Comparison of ENCODE assay signal across 15 cellular contexts in the genomic region with DNA sequence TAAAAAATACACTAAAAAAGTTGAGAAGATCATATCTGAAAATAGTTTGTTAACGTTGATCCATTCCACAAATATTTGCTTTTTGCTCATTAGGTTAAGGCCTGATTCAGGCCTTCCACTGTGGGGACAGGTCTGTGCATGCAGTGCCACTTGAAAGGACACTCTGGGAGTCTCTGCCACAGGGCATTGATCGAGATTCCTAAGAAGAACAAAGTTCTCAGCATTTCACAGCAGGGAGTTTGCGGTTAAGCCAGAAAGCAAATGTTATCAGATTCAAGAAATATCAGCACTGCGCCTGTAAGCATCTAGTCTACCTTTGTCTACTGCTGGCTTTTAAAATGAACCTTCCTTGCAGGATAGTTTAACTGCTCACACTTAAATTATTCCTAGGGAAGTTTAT.
DNase-seq lines count a peak whose midpoint lies in the region; ATAC-seq and TF ChIP-seq lines count a peak whose summit lies in the region.
"Had no signal": no experiment of that assay in that cellular context is flagged by ENCODE, and none has a peak within 500 bp of the region (broad histone marks: within the 10 kb centered on the region; RNA-seq: fewer than 3 reads in every experiment).

No MANE protein-coding gene starts in this region.

- ATAC-seq in CD8-positive, alpha-beta T cell = no peak
- no peak for ATAC-seq in GM18505 (IDR thresholded peaks at IDR 0.05; ENCODE audit: unreplicated experiment)
- ATAC-seq in GM19455 (IDR thresholded peaks at IDR 0.05; ENCODE audit: unreplicated experiment) = no peak
- ATAC-seq in stimulated activated naive B cell treated with anti-CD40 and anti-IgM and Interleukin-4, amounts not matched to agents 10 μg/mL and 1 μg/mL and 100 μg/mL, for 72 hours (replicated peaks) = no peak

- intact Hi-C loops in A673 (cut with micrococcal nuclease; ENCODE audit: unreplicated experiment) = no loop called here
- intact Hi-C loops in CD8-positive, alpha-beta T cell (cut with DNase I, micrococcal nuclease) = loop anchor here in 1 of 2 experiments (5.0 kb wide), 1 partner anchor 34 kb away; no protein-coding TSS in a partner anchor

- no peaks in the 10 kb centered on the region for H3K27me3 Mint-ChIP-seq in CD8-positive, alpha-beta T cell (ENCODE audit: low read depth)
- H3K27me3 Mint-ChIP-seq in activated CD4-positive, alpha-beta memory T cell treated with anti-CD3 and anti-CD28 coated beads, Interleukin-2, amount 10 ng/mL, durations not matched to agents 7 days and 5 days = no peaks in the 10 kb centered on the region
- peaks cover 0 to 6% of the 10 kb centered on the region in 2 donors for H3K27me3 Mint-ChIP-seq in stimulated activated naive B cell treated with anti-CD40 and anti-IgM and Interleukin-4, amounts not matched to agents 10 μg/mL and 1 μg/mL and 100 μg/mL, for 72 hours
- H3K27me3 Mint-ChIP-seq: activated B cell treated with CpG ODN at 0.5 μM for 24 hours had no signal

- no peaks in the 10 kb centered on the region for H3K36me3 Mint-ChIP-seq in CD8-positive, alpha-beta T cell
- peaks cover 2% of the 10 kb centered on the region for H3K36me3 Mint-ChIP-seq in activated CD4-positive, alpha-beta memory T cell treated with anti-CD3 and anti-CD28 coated beads, Interleukin-2, amount 10 ng/mL, durations not matched to agents 7 days and 5 days (ENCODE audit: low read depth)
- no peaks in the 10 kb centered on the region for H3K36me3 Mint-ChIP-seq in stimulated activated naive B cell treated with anti-CD40 and anti-IgM and Interleukin-4, amounts not matched to agents 10 μg/mL and 1 μg/mL and 100 μg/mL, for 72 hours

- DNase-seq in A673 (ENCODE audit: low spot score) (peak; percentile 14), epithelial cell of esophagus (ENCODE audit: low read depth) (peak; percentile 54), NCI-H2081 (lab: John Stamatoyannopoulos, UW) (no peak)
- DNase-seq in CD8-positive, alpha-beta T cell = no peak
- no peak for DNase-seq in activated CD4-positive, alpha-beta memory T cell treated with anti-CD3 and anti-CD28 coated beads, Interleukin-2, amount 10 ng/mL, durations not matched to agents 7 days and 5 days
- DNase-seq in stimulated activated naive B cell treated with anti-CD40 and anti-IgM and Interleukin-4, amounts not matched to agents 10 μg/mL and 1 μg/mL and 100 μg/mL, for 72 hours = no peak
- DNase-seq: activated B cell treated with CpG ODN at 0.5 μM for 24 hours, AML-193, anterior cingulate cortex, NCI-H1048, NCI-H774 had no signal

- H3K27ac Mint-ChIP-seq in CD8-positive, alpha-beta T cell = peak overlapping the region; percentile 32
- H3K27ac Mint-ChIP-seq in activated CD4-positive, alpha-beta memory T cell treated with anti-CD3 and anti-CD28 coated beads, Interleukin-2, amount 10 ng/mL, durations not matched to agents 7 days and 5 days = peak overlapping the region; percentile 67
- no peak overlapping the region for H3K27ac Mint-ChIP-seq in stimulated activated naive B cell treated with anti-CD40 and anti-IgM and Interleukin-4, amounts not matched to agents 10 μg/mL and 1 μg/mL and 100 μg/mL, for 72 hours
- H3K27ac Mint-ChIP-seq: activated B cell treated with CpG ODN at 0.5 μM for 24 hours had no signal

- H3K27me3 ChIP-seq in A673 (replicated peaks; ENCODE audit: insufficient read depth, low read depth, low read length, poor library complexity) = no peaks in the 10 kb centered on the region
- no peaks in the 10 kb centered on the region for H3K27me3 ChIP-seq in CD8-positive, alpha-beta T cell (ENCODE audit: insufficient read depth, low read length)
- H3K27me3 ChIP-seq: tibial nerve had no signal

- no peaks in the 10 kb centered on the region for H3K9me3 Mint-ChIP-seq in CD8-positive, alpha-beta T cell
- no peaks in the 10 kb centered on the region for H3K9me3 Mint-ChIP-seq in activated CD4-positive, alpha-beta memory T cell treated with anti-CD3 and anti-CD28 coated beads, Interleukin-2, amount 10 ng/mL, durations not matched to agents 7 days and 5 days
- H3K9me3 Mint-ChIP-seq in stimulated activated naive B cell treated with anti-CD40 and anti-IgM and Interleukin-4, amounts not matched to agents 10 μg/mL and 1 μg/mL and 100 μg/mL, for 72 hours = no peaks in the 10 kb centered on the region
- H3K9me3 Mint-ChIP-seq: activated B cell treated with CpG ODN at 0.5 μM for 24 hours had no signal

- CTCF ChIA-PET in A673 (lab: Charles Lee) = no interaction called here
- CTCF ChIA-PET in CD8-positive, alpha-beta T cell (lab: Charles Lee) = interaction anchor here (1.2 to 2.4 kb wide), 2 partner anchors 25 to 34 kb away, joined by 3 to 10 read pairs; no protein-coding TSS in a partner anchor
- CTCF ChIA-PET in activated CD4-positive, alpha-beta memory T cell treated with anti-CD3 and anti-CD28 coated beads, Interleukin-2, amount 10 ng/mL, durations not matched to agents 7 days and 5 days (lab: Charles Lee) = no interaction called here

- H3K4me1 ChIP-seq in A673 (ENCODE audit: insufficient read depth, low read length, poor library complexity, severe bottlenecking) = peaks cover 4% of the 10 kb centered on the region
- peaks cover 17% of the 10 kb centered on the region for H3K4me1 ChIP-seq in CD8-positive, alpha-beta T cell (ENCODE audit: insufficient read depth, low read length)
- H3K4me1 ChIP-seq: parathyroid adenoma, tibial nerve had no signal

- H3K27ac ChIP-seq in A673 (ENCODE audit: low read depth, low read length, poor library complexity, severe bottlenecking) = no peak overlapping the region
- H3K27ac ChIP-seq in CD8-positive, alpha-beta T cell (ENCODE audit: low read depth, low read length) = no peak overlapping the region
- H3K27ac ChIP-seq: parathyroid adenoma, tibial nerve had no signal

- TF ChIP-seq CTCF in A673 (conservative IDR thresholded peaks at IDR 0.05; ENCODE audit: low read depth, low read length) = no peak
- no peak for TF ChIP-seq CTCF in CD8-positive, alpha-beta T cell (IDR thresholded peaks at IDR 0.05)
- no peak for TF ChIP-seq CTCF in epithelial cell of esophagus (IDR thresholded peaks at IDR 0.05; ENCODE audit: insufficient read depth, low read depth, low read length, missing control alignments)

- BruUV-seq in A673 (replicated peaks; lab: Mats Ljungman, UMichigan) = no TSS peak

- no peaks in the 10 kb centered on the region for H3K36me3 ChIP-seq in A673 (ENCODE audit: insufficient read depth, low read length, poor library complexity, severe bottlenecking)
- H3K36me3 ChIP-seq in CD8-positive, alpha-beta T cell (ENCODE audit: insufficient read depth, low read length) = no peaks in the 10 kb centered on the region
- H3K36me3 ChIP-seq: tibial nerve had no signal

- H3K9me3 ChIP-seq in A673 (ENCODE audit: low read depth, low read length, poor library complexity, severe bottlenecking) = no peaks in the 10 kb centered on the region
- no peaks in the 10 kb centered on the region for H3K9me3 ChIP-seq in CD8-positive, alpha-beta T cell (ENCODE audit: low read length)
- H3K9me3 ChIP-seq: tibial nerve had no signal

- H3K4me3 ChIP-seq in A673 (ENCODE audit: low read depth, low read length, poor library complexity, severe bottlenecking) = no peak overlapping the region
- no peak overlapping the region for H3K4me3 ChIP-seq in CD8-positive, alpha-beta T cell (ENCODE audit: low read depth, low read length)
- no peak overlapping the region for H3K4me3 ChIP-seq in epithelial cell of esophagus (ENCODE audit: low read length)
- H3K4me3 ChIP-seq: tibial nerve had no signal

- H3K4me1 Mint-ChIP-seq in CD8-positive, alpha-beta T cell (ENCODE audit: low read depth) = peaks cover 45% of the 10 kb centered on the region
- peaks cover 38% of the 10 kb centered on the region for H3K4me1 Mint-ChIP-seq in activated CD4-positive, alpha-beta memory T cell treated with anti-CD3 and anti-CD28 coated beads, Interleukin-2, amount 10 ng/mL, durations not matched to agents 7 days and 5 days
- no peaks in the 10 kb centered on the region for H3K4me1 Mint-ChIP-seq in stimulated activated naive B cell treated with anti-CD40 and anti-IgM and Interleukin-4, amounts not matched to agents 10 μg/mL and 1 μg/mL and 100 μg/mL, for 72 hours
- H3K4me1 Mint-ChIP-seq: activated B cell treated with CpG ODN at 0.5 μM for 24 hours had no signal

- peak overlapping the region; percentile 56 for H3K4me3 Mint-ChIP-seq in CD8-positive, alpha-beta T cell
- peak overlapping the region; percentile 63 for H3K4me3 Mint-ChIP-seq in activated CD4-positive, alpha-beta memory T cell treated with anti-CD3 and anti-CD28 coated beads, Interleukin-2, amount 10 ng/mL, durations not matched to agents 7 days and 5 days
- H3K4me3 Mint-ChIP-seq in stimulated activated naive B cell treated with anti-CD40 and anti-IgM and Interleukin-4, amounts not matched to agents 10 μg/mL and 1 μg/mL and 100 μg/mL, for 72 hours = no peak overlapping the region
- H3K4me3 Mint-ChIP-seq: activated B cell treated with CpG ODN at 0.5 μM for 24 hours had no signal

- no peak for TF ChIP-seq POLR2A in GM18505 (IDR thresholded peaks at IDR 0.05; ENCODE audit: borderline replicate concordance, extremely low read depth, insufficient read depth, insufficient read length)

- POLR2A ChIA-PET in A673 (lab: Charles Lee; ENCODE audit: low non-redundant PET) = no interaction called here
- POLR2A ChIA-PET in CD8-positive, alpha-beta T cell (lab: Charles Lee) = no interaction called here
- POLR2A ChIA-PET in activated CD4-positive, alpha-beta memory T cell treated with anti-CD3 and anti-CD28 coated beads, Interleukin-2, amount 10 ng/mL, durations not matched to agents 7 days and 5 days (lab: Charles Lee) = interaction anchor here (1.3 kb wide), 1 partner anchor 34 kb away, joined by 4 read pairs; no protein-coding TSS in a partner anchor

Comparison
In these comparisons a context has a peak if more than half of its experiments do, and no peak if none do; other contexts are left out.
1. DNase-seq: peak in A673 (single experiment) and epithelial cell of esophagus (single experiment); none in CD8-positive, alpha-beta T cell (0 of 7), activated CD4-positive, alpha-beta memory T cell treated with anti-CD3 and anti-CD28 coated beads, Interleukin-2, amount 10 ng/mL, durations not matched to agents 7 days and 5 days (single experiment), stimulated activated naive B cell treated with anti-CD40 and anti-IgM and Interleukin-4, amounts not matched to agents 10 μg/mL and 1 μg/mL and 100 μg/mL, for 72 hours (single experiment) and NCI-H2081 (0 of 2).
2. H3K4me3 Mint-ChIP-seq: peak in CD8-positive, alpha-beta T cell (single experiment) and activated CD4-positive, alpha-beta memory T cell treated with anti-CD3 and anti-CD28 coated beads, Interleukin-2, amount 10 ng/mL, durations not matched to agents 7 days and 5 days (single experiment); none in stimulated activated naive B cell treated with anti-CD40 and anti-IgM and Interleukin-4, amounts not matched to agents 10 μg/mL and 1 μg/mL and 100 μg/mL, for 72 hours (0 of 2).